ENCODE assay signal across 20 cellular contexts in the genomic region with DNA sequence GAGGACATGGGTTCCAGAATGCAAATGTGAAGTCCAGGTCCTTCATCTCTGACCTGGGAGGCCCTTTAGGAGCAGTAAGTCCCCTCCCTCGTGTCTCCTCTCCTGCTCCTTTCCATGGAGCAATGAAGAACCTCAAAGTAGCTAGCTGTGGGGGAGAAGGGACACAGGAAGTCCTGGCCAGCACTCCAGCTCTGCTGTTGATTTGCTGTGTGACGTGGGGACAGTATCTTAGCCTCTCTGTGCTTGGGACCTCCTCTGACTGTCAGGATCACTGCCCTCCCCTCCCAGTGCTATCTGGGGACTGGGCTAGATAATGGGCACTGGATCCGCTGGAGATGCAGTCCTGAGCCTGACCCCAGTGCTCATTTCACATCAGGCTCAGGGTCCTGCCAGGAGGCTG. TPM values are rescaled to one million over a fixed set of nuclear protein-coding genes. Genes with fewer than 3 reads are reported as not detected.
DNase-seq lines count a peak whose midpoint lies in the region; ATAC-seq and TF ChIP-seq lines count a peak whose summit lies in the region.
"Had no signal": no experiment of that assay in that cellular context is flagged by ENCODE, and none has a peak within 500 bp of the region (broad histone marks: within the 10 kb centered on the region; RNA-seq: fewer than 3 reads in every experiment).

No MANE protein-coding gene starts in this region.

- H2AFZ ChIP-seq in Loucy (ENCODE audit: low read length) = no peak overlapping the region

- H3K4me1 ChIP-seq in Loucy (ENCODE audit: insufficient read depth, low read length, poor library complexity, severe bottlenecking) = peaks cover 65% of the 10 kb centered on the region
- peaks cover 11 to 46% (median 22%) of the 10 kb centered on the region in 3 donors for H3K4me1 ChIP-seq in esophagus squamous epithelium
- H3K4me1 ChIP-seq: psoas muscle had no signal

- H3K9me2 ChIP-seq in Loucy (replicated peaks; ENCODE audit: low read depth, low read length) = no peaks in the 10 kb centered on the region

- no peak overlapping the region for H3K4me3 Mint-ChIP-seq in activated naive CD4-positive, alpha-beta T cell treated with anti-CD3 and anti-CD28 coated beads, Interleukin-2, amount 10 ng/mL, durations not matched to agents 7 days and 5 days
- no peak overlapping the region for H3K4me3 Mint-ChIP-seq in dendritic cell treated with granulocyte-macrophage colony-stimulating factor and Interleukin-4, amounts not matched to agents 40 ng/mL and 50 ng/mL, for 4 days
- H3K4me3 Mint-ChIP-seq in stimulated activated effector memory CD8-positive, alpha-beta T cell treated with anti-CD3 and anti-CD28 coated beads, Interleukin-12 subunit alpha, Interleukin-12 subunit beta, amount 100 ng/mL, for 72 hours = peak overlapping the region; percentile 87

- H3K27me3 ChIP-seq in Loucy (ENCODE audit: insufficient read depth, low read length, poor library complexity, severe bottlenecking) = no peaks in the 10 kb centered on the region
- peaks cover 0 to 5% (median 0%) of the 10 kb centered on the region in 4 donors for H3K27me3 ChIP-seq in esophagus squamous epithelium
- H3K27me3 ChIP-seq: vagina had no signal

- H3K9me3 ChIP-seq in Loucy (ENCODE audit: insufficient read depth, low read depth, low read length) (no peaks in the 10 kb centered on the region), esophagus squamous epithelium (no peaks in the 10 kb centered on the region)
- H3K9me3 ChIP-seq: psoas muscle, vagina had no signal

- 57 to 67% methylated on average over 1 of the region's 3 CpGs for WGBS in esophagus squamous epithelium, 2 donors

- H3K4me1 Mint-ChIP-seq in activated naive CD4-positive, alpha-beta T cell treated with anti-CD3 and anti-CD28 coated beads, Interleukin-2, amount 10 ng/mL, durations not matched to agents 7 days and 5 days = peaks cover 93% of the 10 kb centered on the region
- H3K4me1 Mint-ChIP-seq in dendritic cell treated with granulocyte-macrophage colony-stimulating factor and Interleukin-4, amounts not matched to agents 40 ng/mL and 50 ng/mL, for 4 days (ENCODE audit: low read depth) = peaks cover 50% of the 10 kb centered on the region
- H3K4me1 Mint-ChIP-seq in stimulated activated effector memory CD8-positive, alpha-beta T cell treated with anti-CD3 and anti-CD28 coated beads, Interleukin-12 subunit alpha, Interleukin-12 subunit beta, amount 100 ng/mL, for 72 hours = peaks cover 89% of the 10 kb centered on the region

- H4K20me1 ChIP-seq in Loucy (ENCODE audit: insufficient read depth, low read length, poor library complexity, severe bottlenecking) = no peaks in the 10 kb centered on the region

- H3K27ac ChIP-seq in esophagus squamous epithelium = no peak overlapping the region
- H3K27ac ChIP-seq: coronary artery, psoas muscle, vagina had no signal

- no peak for DNase-seq in activated naive CD4-positive, alpha-beta T cell treated with anti-CD3 and anti-CD28 coated beads, Interleukin-2, amount 10 ng/mL, durations not matched to agents 7 days and 5 days
- DNase-seq in activated naive CD4-positive, alpha-beta T cell treated with Interleukin-2 at 50 U/mL for 16 hours = no peak
- no peak for DNase-seq in stimulated activated effector memory CD8-positive, alpha-beta T cell treated with anti-CD3 and anti-CD28 coated beads, Interleukin-12 subunit alpha, Interleukin-12 subunit beta, amount 100 ng/mL, for 72 hours (ENCODE audit: low spot score in 2 of 2)
- no peak for DNase-seq in KBM-7
- no peak for DNase-seq in esophagus squamous epithelium (lab: John Stamatoyannopoulos, UW)
- DNase-seq: activated CD4-positive, CD25-positive, alpha-beta regulatory T cell treated with anti-CD3 and anti-CD28 coated beads, Interleukin-2, amount 50 U/mL, for 72 hours; activated naive CD4-positive, alpha-beta T cell treated with anti-CD3 and anti-CD28 coated beads for 36 hours; C1 segment of cervical spinal cord; MM.1S; NCI-H1694 treated with DMSO at 0.1 percent for 48 hours; stimulated activated CD4-positive, alpha-beta T cell treated with anti-CD3 and anti-CD28 coated beads, Interleukin-2, amount 100 ng/mL, for 48 hours had no signal

- H3K27me3 Mint-ChIP-seq in activated naive CD4-positive, alpha-beta T cell treated with anti-CD3 and anti-CD28 coated beads, Interleukin-2, amount 10 ng/mL, durations not matched to agents 7 days and 5 days = no peaks in the 10 kb centered on the region
- H3K27me3 Mint-ChIP-seq in dendritic cell treated with granulocyte-macrophage colony-stimulating factor and Interleukin-4, amounts not matched to agents 40 ng/mL and 50 ng/mL, for 4 days = peaks cover 28% of the 10 kb centered on the region

- in situ Hi-C loops in KBM-7 (cut with MboI; ENCODE audit: low pct_unique_long_range_greater_than_20kb, low sequenced_read_pairs) = no loop called here

- H3K4me3 ChIP-seq in Loucy (ENCODE audit: low read length, poor library complexity, severe bottlenecking) = no peak overlapping the region
- H3K4me3 ChIP-seq in esophagus squamous epithelium = no peak overlapping the region
- H3K4me3 ChIP-seq: coronary artery, psoas muscle, skin epidermis, vagina had no signal

- H3K36me3 Mint-ChIP-seq in activated naive CD4-positive, alpha-beta T cell treated with anti-CD3 and anti-CD28 coated beads, Interleukin-2, amount 10 ng/mL, durations not matched to agents 7 days and 5 days = peaks cover 8% of the 10 kb centered on the region
- H3K36me3 Mint-ChIP-seq in dendritic cell treated with granulocyte-macrophage colony-stimulating factor and Interleukin-4, amounts not matched to agents 40 ng/mL and 50 ng/mL, for 4 days (ENCODE audit: low read depth) = no peaks in the 10 kb centered on the region
- peaks cover 39% of the 10 kb centered on the region for H3K36me3 Mint-ChIP-seq in stimulated activated effector memory CD8-positive, alpha-beta T cell treated with anti-CD3 and anti-CD28 coated beads, Interleukin-12 subunit alpha, Interleukin-12 subunit beta, amount 100 ng/mL, for 72 hours

- no peak for TF ChIP-seq CTCF in Loucy (conservative IDR thresholded peaks at IDR 0.05; ENCODE audit: low read length)
- TF ChIP-seq CTCF in esophagus squamous epithelium (IDR thresholded peaks at IDR 0.05) = no peak

- ATAC-seq in stimulated activated effector memory CD8-positive, alpha-beta T cell treated with anti-CD3 and anti-CD28 coated beads, Interleukin-12 subunit alpha, Interleukin-12 subunit beta, amount 100 ng/mL, for 72 hours = no peak
- no peak for ATAC-seq in SK-N-SH treated with all-trans-retinoic acid at 6 μM for 48 hours
- ATAC-seq: psoas muscle had no signal

- intact Hi-C loops in dendritic cell treated with granulocyte-macrophage colony-stimulating factor and Interleukin-4, amounts not matched to agents 40 ng/mL and 50 ng/mL, for 4 days (cut with micrococcal nuclease) = no loop called here
- intact Hi-C loops in esophagus squamous epithelium (cut with DNase I) = no loop called here

- 0 out of 2 replicates have a peak, but pooled peaks cover 5% of the 10 kb centered on the region for H3F3A ChIP-seq in Loucy (ENCODE audit: low read depth)

- H3K36me3 ChIP-seq in Loucy (ENCODE audit: insufficient read depth, low read length) = no peaks in the 10 kb centered on the region
- H3K36me3 ChIP-seq in esophagus squamous epithelium = no peaks in the 10 kb centered on the region
- H3K36me3 ChIP-seq: vagina had no signal

- CTCF ChIA-PET in activated naive CD4-positive, alpha-beta T cell treated with anti-CD3 and anti-CD28 coated beads, Interleukin-2, amount 10 ng/mL, durations not matched to agents 7 days and 5 days (lab: Charles Lee) = interaction anchor here (0.6 to 1.8 kb wide), 2 partner anchors 23 to 326 kb away, joined by 3 read pairs; no protein-coding TSS in a partner anchor

- H3K9ac ChIP-seq in Loucy (ENCODE audit: low read depth, low read length, poor library complexity, severe bottlenecking) = peak overlapping the region; percentile 42

- peak overlapping the region; percentile 88 for H3K4me2 ChIP-seq in Loucy (ENCODE audit: low read depth, low read length, poor library complexity, severe bottlenecking)

- H3K79me2 ChIP-seq in Loucy (ENCODE audit: insufficient read depth, low read length) = peaks cover 6% of the 10 kb centered on the region; the same call in 1 of the 2 replicates

- H3K9me3 Mint-ChIP-seq in activated naive CD4-positive, alpha-beta T cell treated with anti-CD3 and anti-CD28 coated beads, Interleukin-2, amount 10 ng/mL, durations not matched to agents 7 days and 5 days = no peaks in the 10 kb centered on the region
- H3K9me3 Mint-ChIP-seq in dendritic cell treated with granulocyte-macrophage colony-stimulating factor and Interleukin-4, amounts not matched to agents 40 ng/mL and 50 ng/mL, for 4 days = no peaks in the 10 kb centered on the region
- no peaks in the 10 kb centered on the region for H3K9me3 Mint-ChIP-seq in stimulated activated effector memory CD8-positive, alpha-beta T cell treated with anti-CD3 and anti-CD28 coated beads, Interleukin-12 subunit alpha, Interleukin-12 subunit beta, amount 100 ng/mL, for 72 hours
- H3K9me3 Mint-ChIP-seq: activated naive CD4-positive, alpha-beta T cell treated with anti-CD3 and anti-CD28 coated beads for 36 hours had no signal

- no peak for TF ChIP-seq POLR2A in esophagus squamous epithelium (IDR thresholded peaks at IDR 0.05)

- peak overlapping the region; percentile 94 for H3K27ac Mint-ChIP-seq in activated naive CD4-positive, alpha-beta T cell treated with anti-CD3 and anti-CD28 coated beads, Interleukin-2, amount 10 ng/mL, durations not matched to agents 7 days and 5 days
- H3K27ac Mint-ChIP-seq in dendritic cell treated with granulocyte-macrophage colony-stimulating factor and Interleukin-4, amounts not matched to agents 40 ng/mL and 50 ng/mL, for 4 days = peak overlapping the region; percentile 34
- H3K27ac Mint-ChIP-seq in stimulated activated effector memory CD8-positive, alpha-beta T cell treated with anti-CD3 and anti-CD28 coated beads, Interleukin-12 subunit alpha, Interleukin-12 subunit beta, amount 100 ng/mL, for 72 hours = peak overlapping the region; percentile 98

RNA-seq across cellular contexts. Expression of a gene that starts 1.1 kb away (rescaled TPM):
- under 1 TPM in 2 of 4 donors, not detected in 2; 0.92 to 0.95 TPM for total RNA-seq in esophagus squamous epithelium
- total RNA-seq: epithelial cell of proximal tubule, frontal cortex, psoas muscle, vagina had no signal

RNA-seq across cellular contexts. Expression of a gene that starts 18.9 kb away (rescaled TPM):
- total RNA-seq in esophagus squamous epithelium = 10 to 100 TPM in 2 of 4 donors, 1 to 10 TPM in 1, under 1 TPM in 1; 0.91 to 12.1 (median 6.5) TPM

RNA-seq across cellular contexts. Expression of a gene that starts 55.3 kb away (rescaled TPM):
- total RNA-seq in esophagus squamous epithelium = 1 to 10 TPM in 3 of 4 donors, under 1 TPM in 1; 0.44 to 2.7 (median 2.2) TPM

RNA-seq across cellular contexts. Expression of a gene that starts 56.5 kb away (rescaled TPM):
- 10 to 100 TPM in 3 of 4 donors, 1 to 10 TPM in 1; 4.7 to 56.1 (median 19.5) TPM for total RNA-seq in esophagus squamous epithelium

Comparison
In these comparisons a context has a peak if more than half of its experiments do, and no peak if none do; other contexts are left out.
1. H3K27ac Mint-ChIP-seq: peak in every context shown above with its lines; median percentile 98 in stimulated activated effector memory CD8-positive, alpha-beta T cell treated with anti-CD3 and anti-CD28 coated beads, Interleukin-12 subunit alpha, Interleukin-12 subunit beta, amount 100 ng/mL, for 72 hours; 94 in activated naive CD4-positive, alpha-beta T cell treated with anti-CD3 and anti-CD28 coated beads, Interleukin-2, amount 10 ng/mL, durations not matched to agents 7 days and 5 days; 34 in dendritic cell treated with granulocyte-macrophage colony-stimulating factor and Interleukin-4, amounts not matched to agents 40 ng/mL and 50 ng/mL, for 4 days.